21 cellular contexts compared by ENCODE assay signal in the genomic region with DNA sequence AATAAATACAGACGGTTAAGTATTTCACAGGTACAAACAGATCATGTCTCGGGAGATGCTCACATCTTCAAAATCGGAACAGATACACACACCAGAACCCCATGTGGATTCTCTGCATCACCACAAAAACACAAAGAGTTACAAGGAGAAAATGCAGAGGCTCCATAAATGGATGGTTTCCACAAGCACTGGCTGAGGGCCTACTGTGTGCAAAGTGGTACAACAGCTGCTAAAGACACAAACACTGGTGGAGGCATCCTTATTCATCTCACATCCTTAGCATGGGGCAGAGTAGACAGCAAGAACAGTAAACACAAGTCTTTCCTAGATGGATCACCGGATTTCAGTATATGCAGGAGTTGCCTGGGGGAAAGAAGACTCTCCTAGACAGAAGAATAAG.
"Had no signal": no experiment of that assay in that cellular context is flagged by ENCODE, and none has a peak within 500 bp of the region (broad histone marks: within the 10 kb centered on the region; RNA-seq: fewer than 3 reads in every experiment).

No MANE protein-coding gene starts in this region.

- ATAC-seq: foreskin keratinocyte; left cardiac atrium; stimulated activated effector memory CD8-positive, alpha-beta T cell treated with anti-CD3 and anti-CD28 coated beads, Interleukin-12 subunit alpha, Interleukin-12 subunit beta, amount 100 ng/mL, for 72 hours; upper lobe of right lung had no signal

- H3K36me3 Mint-ChIP-seq: stimulated activated effector memory CD8-positive, alpha-beta T cell treated with anti-CD3 and anti-CD28 coated beads, Interleukin-12 subunit alpha, Interleukin-12 subunit beta, amount 100 ng/mL, for 72 hours had no signal

- H3K9me3 Mint-ChIP-seq: endodermal cell; stimulated activated effector memory CD8-positive, alpha-beta T cell treated with anti-CD3 and anti-CD28 coated beads, Interleukin-12 subunit alpha, Interleukin-12 subunit beta, amount 100 ng/mL, for 72 hours; stimulated activated naive CD8-positive, alpha-beta T cell treated with anti-CD3 and anti-CD28 coated beads, Interleukin-15, Interleukin-2, amounts not matched to agents 100 ng/mL and 50 ng/mL, for 24 hours had no signal

- H3K4me3 ChIP-seq: hepatocyte, left ventricle myocardium inferior, lung, ovary, right atrium auricular region, smooth muscle cell, tibial nerve, upper lobe of right lung, vagina had no signal

- H3K27me3 ChIP-seq: foreskin keratinocyte, hepatocyte, ovary, right atrium auricular region, tibial nerve, upper lobe of right lung, vagina had no signal

- H3K4me1 ChIP-seq: foreskin keratinocyte, upper lobe of right lung had no signal

- H3K4me3 Mint-ChIP-seq: endodermal cell; naive B cell; stimulated activated effector memory CD8-positive, alpha-beta T cell treated with anti-CD3 and anti-CD28 coated beads, Interleukin-12 subunit alpha, Interleukin-12 subunit beta, amount 100 ng/mL, for 72 hours; stimulated activated naive CD8-positive, alpha-beta T cell treated with anti-CD3 and anti-CD28 coated beads, Interleukin-15, Interleukin-2, amounts not matched to agents 100 ng/mL and 50 ng/mL, for 24 hours had no signal

- DNase-seq: effector CD4-positive, alpha-beta T cell; endodermal cell; erythroblast; foreskin keratinocyte; kidney; left cardiac atrium; left ventricle myocardium inferior; mesendoderm; naive B cell; nucleus accumbens; ovary; stimulated activated CD4-positive, alpha-beta T cell treated with anti-CD3 and anti-CD28 coated beads, Interleukin-2, amount 100 ng/mL, for 48 hours; upper lobe of right lung had no signal

- H3K36me3 ChIP-seq: left ventricle myocardium inferior, ovary, right atrium auricular region, tibial nerve, upper lobe of right lung, vagina had no signal

- H3K27ac Mint-ChIP-seq: endodermal cell; stimulated activated effector memory CD8-positive, alpha-beta T cell treated with anti-CD3 and anti-CD28 coated beads, Interleukin-12 subunit alpha, Interleukin-12 subunit beta, amount 100 ng/mL, for 72 hours; stimulated activated naive CD8-positive, alpha-beta T cell treated with anti-CD3 and anti-CD28 coated beads, Interleukin-15, Interleukin-2, amounts not matched to agents 100 ng/mL and 50 ng/mL, for 24 hours had no signal

- H3K9me3 ChIP-seq: left ventricle myocardium inferior, ovary, right atrium auricular region, tibial nerve, upper lobe of right lung, vagina had no signal

- H3K27me3 Mint-ChIP-seq: naive B cell; stimulated activated naive CD8-positive, alpha-beta T cell treated with anti-CD3 and anti-CD28 coated beads, Interleukin-15, Interleukin-2, amounts not matched to agents 100 ng/mL and 50 ng/mL, for 24 hours had no signal

- H3K27ac ChIP-seq: foreskin keratinocyte, hepatocyte, left ventricle myocardium inferior, ovary, right atrium auricular region, tibial nerve, upper lobe of right lung, vagina had no signal
